8 cellular contexts compared by ENCODE assay signal in the genomic region with DNA sequence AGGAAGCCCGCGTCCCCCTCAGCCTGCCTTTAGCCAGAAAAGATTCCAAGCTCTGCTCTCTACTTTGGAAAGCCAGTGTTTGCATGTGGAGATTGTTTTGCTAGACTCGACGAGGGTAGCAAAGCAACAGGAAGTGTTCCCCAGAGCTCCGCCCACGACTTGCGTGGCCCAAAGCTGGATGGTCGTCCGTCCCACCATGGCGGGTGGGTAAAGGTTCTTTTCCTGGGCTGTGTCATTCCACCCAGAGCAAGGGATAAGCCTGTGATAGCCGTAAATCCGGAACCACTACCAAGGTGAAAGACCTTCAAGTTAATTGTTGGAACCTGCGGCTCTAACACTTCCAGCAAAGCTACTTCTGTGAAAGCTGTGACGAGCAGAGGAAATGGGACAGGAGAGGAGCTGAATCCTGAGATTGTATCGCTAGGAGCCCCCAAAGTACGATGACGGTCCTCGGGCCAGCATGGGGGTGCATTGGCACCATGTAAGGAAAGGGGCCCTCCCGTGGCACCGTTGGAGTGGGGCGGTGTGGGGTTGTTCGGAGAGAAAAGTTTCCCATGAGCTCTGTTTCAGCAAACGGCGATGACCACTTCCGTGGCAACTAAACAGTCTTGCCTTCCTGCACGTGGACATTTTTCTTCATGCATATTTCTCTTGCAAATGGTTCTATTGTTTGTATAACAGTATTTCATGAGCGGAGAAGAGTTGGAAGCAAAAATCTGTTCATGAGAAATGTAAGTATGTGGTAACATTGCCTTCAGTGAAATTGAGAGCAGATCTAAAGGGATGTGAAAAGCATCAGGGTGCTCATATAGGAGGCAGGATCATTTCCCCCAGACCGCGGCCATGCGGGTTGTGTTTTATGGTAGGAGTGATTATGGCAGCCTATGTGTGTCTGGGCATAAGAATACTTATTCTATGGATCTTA. TPM values are rescaled to one million over a fixed set of nuclear protein-coding genes. Genes with fewer than 3 reads are reported as not detected.
DNase-seq lines count a peak whose midpoint lies in the region; ATAC-seq, FAIRE-seq and TF ChIP-seq lines count a peak whose summit lies in the region.

No MANE protein-coding gene starts in this region.

- H3K27ac Mint-ChIP-seq in Caco-2 (ENCODE audit: unreplicated experiment) (peak overlapping the region; percentile 2), natural killer cell (peak overlapping the region; percentile 81 to 86)
- H3K27ac Mint-ChIP-seq in activated naive CD8-positive, alpha-beta T cell, result peak overlapping the region; percentile 74

- no peak overlapping the region for H3K4me3 ChIP-seq in Caco-2 (ENCODE audit: low read depth, low read length)
- peak overlapping the region; percentile 99 for H3K4me3 ChIP-seq in NB4 (ENCODE audit: low read depth, low read length)

- no peaks in the 10 kb centered on the region for H3K36me3 ChIP-seq in Caco-2 (ENCODE audit: control insufficient read depth, insufficient read depth, low read length)

- H3K4me3 Mint-ChIP-seq in Caco-2 (ENCODE audit: unreplicated experiment) (no peak overlapping the region), natural killer cell (peak overlapping the region; percentile 86)
- peak overlapping the region; percentile 83 for H3K4me3 Mint-ChIP-seq in activated naive CD8-positive, alpha-beta T cell

- H3K4me1 Mint-ChIP-seq in Caco-2 (ENCODE audit: low read depth, unreplicated experiment), result peaks cover 21% of the 10 kb centered on the region
- H3K4me1 Mint-ChIP-seq in activated naive CD8-positive, alpha-beta T cell (ENCODE audit: low read depth), result peaks cover 73% of the 10 kb centered on the region
- peaks cover 36 to 39% of the 10 kb centered on the region in 2 donors for H3K4me1 Mint-ChIP-seq in natural killer cell

- intact Hi-C loops in Caco-2 (cut with micrococcal nuclease; ENCODE audit: unreplicated experiment) (loop anchor here (5.0 kb wide), 1 partner anchor 92 kb away; no protein-coding TSS in a partner anchor), natural killer cell (cut with micrococcal nuclease) (no loop called here)

- ATAC-seq in natural killer cell (peak; percentile 60 to 65 (median 62)), HG03469 (IDR thresholded peaks at IDR 0.05; ENCODE audit: unreplicated experiment) (no peak), HG02852 (IDR thresholded peaks at IDR 0.05; ENCODE audit: unreplicated experiment) (no peak)

- no peaks in the 10 kb centered on the region for H3K9me3 ChIP-seq in Caco-2

- no peak for DNase-seq in Caco-2
- DNase-seq in NB4 (ENCODE audit: low read depth), result peak; percentile 79
- no peak for DNase-seq in natural killer cell
- no peak for DNase-seq in germinal center (ENCODE audit: low spot score)
- DNase-seq in urothelium cell line (ENCODE audit: low spot score), result no peak

- POLR2A ChIA-PET in Caco-2 (lab: Charles Lee), result no interaction called here

- no peaks in the 10 kb centered on the region for H3K27me3 ChIP-seq in Caco-2 (replicated peaks; ENCODE audit: control insufficient read depth, insufficient read depth, low read length)

- peaks cover 9% of the 10 kb centered on the region for H3K9me3 Mint-ChIP-seq in Caco-2 (ENCODE audit: unreplicated experiment)
- no peaks in the 10 kb centered on the region for H3K9me3 Mint-ChIP-seq in activated naive CD8-positive, alpha-beta T cell (ENCODE audit: low read depth)
- H3K9me3 Mint-ChIP-seq in natural killer cell, result no peaks in the 10 kb centered on the region

- H3K36me3 Mint-ChIP-seq in Caco-2 (ENCODE audit: insufficient read depth, unreplicated experiment), result peaks cover 6% of the 10 kb centered on the region
- peaks cover 13% of the 10 kb centered on the region for H3K36me3 Mint-ChIP-seq in activated naive CD8-positive, alpha-beta T cell
- H3K36me3 Mint-ChIP-seq in natural killer cell, result no peaks in the 10 kb centered on the region

- CTCF ChIA-PET in Caco-2 (lab: Charles Lee), result no interaction called here

- H3K27me3 Mint-ChIP-seq in Caco-2 (ENCODE audit: insufficient read depth, unreplicated experiment) (no peaks in the 10 kb centered on the region), natural killer cell (ENCODE audit: low read depth in 2 of 2) (no peaks in the 10 kb centered on the region)
- H3K27me3 Mint-ChIP-seq in activated naive CD8-positive, alpha-beta T cell, result no peaks in the 10 kb centered on the region

- FAIRE-seq in urothelium cell line (lab: Jason Lieb, UNC), result no peak

- H3K4me1 ChIP-seq in Caco-2, result peaks cover 33% of the 10 kb centered on the region

- peak; percentile 70 for TF ChIP-seq POLR2A in NB4 (IDR thresholded peaks at IDR 0.05; ENCODE audit: extremely low read depth, insufficient read length)

- BruUV-seq in Caco-2 (replicated peaks; lab: Mats Ljungman, UMichigan), result no TSS peak

- TF ChIP-seq CTCF in Caco-2 (IDR thresholded peaks at IDR 0.05; ENCODE audit: insufficient read depth in 1 of 2, low read depth in 1 of 2, low read length in 1 of 2, severe bottlenecking in 1 of 2, unreplicated experiment in 1 of 2) (no peak), NB4 (IDR thresholded peaks at IDR 0.05; ENCODE audit: low read depth, low read length) (no peak), natural killer cell (IDR thresholded peaks at IDR 0.05) (no peak)

RNA-seq across cellular contexts. Expression of a gene that starts 8.3 kb away (rescaled TPM):
- total RNA-seq in Caco-2 (2022), result 0.63 and 0.84 TPM in 2 replicates
- total RNA-seq in natural killer cell, result 10 to 100 TPM; 37.9 to 73.9 (median 42.6) TPM

RNA-seq across cellular contexts. Expression of a gene that starts 53.6 kb away (rescaled TPM):
- total RNA-seq in Caco-2 (2022), result 59.5 and 59.7 TPM in 2 replicates
- under 1 TPM in 1 of 3 donors, not detected in 2; 0.48 TPM for total RNA-seq in natural killer cell

RNA-seq across cellular contexts. Expression of a gene that starts 55.9 kb away (rescaled TPM):
- total RNA-seq in Caco-2 (2022), result 16.3 and 18.9 TPM in 2 replicates
- total RNA-seq in natural killer cell, result 10 to 100 TPM; 22.7 to 67.0 (median 60.6) TPM

Comparison
In these comparisons a context has a peak if more than half of its experiments do, and no peak if none do; other contexts are left out.
1. H3K27ac Mint-ChIP-seq: peak in every context shown above with its lines; median percentile 84 in natural killer cell; 74 in activated naive CD8-positive, alpha-beta T cell; 2 in Caco-2.
2. ATAC-seq: peak in natural killer cell (3 of 3); none in HG03469 (single experiment) and HG02852 (single experiment).
3. RNA of a gene that starts 8.3 kb away (total RNA-seq): 37.9 to 73.9 TPM in natural killer cell; 0.63 to 0.84 TPM in Caco-2; every median in the first group is over 10 times any median in the second.
4. RNA of a gene that starts 53.6 kb away (total RNA-seq): 59.5 to 59.7 TPM in Caco-2; 0.48 TPM in natural killer cell; every median in the first group is over 10 times any median in the second.